11 cellular contexts compared by ENCODE assay signal in the genomic region with DNA sequence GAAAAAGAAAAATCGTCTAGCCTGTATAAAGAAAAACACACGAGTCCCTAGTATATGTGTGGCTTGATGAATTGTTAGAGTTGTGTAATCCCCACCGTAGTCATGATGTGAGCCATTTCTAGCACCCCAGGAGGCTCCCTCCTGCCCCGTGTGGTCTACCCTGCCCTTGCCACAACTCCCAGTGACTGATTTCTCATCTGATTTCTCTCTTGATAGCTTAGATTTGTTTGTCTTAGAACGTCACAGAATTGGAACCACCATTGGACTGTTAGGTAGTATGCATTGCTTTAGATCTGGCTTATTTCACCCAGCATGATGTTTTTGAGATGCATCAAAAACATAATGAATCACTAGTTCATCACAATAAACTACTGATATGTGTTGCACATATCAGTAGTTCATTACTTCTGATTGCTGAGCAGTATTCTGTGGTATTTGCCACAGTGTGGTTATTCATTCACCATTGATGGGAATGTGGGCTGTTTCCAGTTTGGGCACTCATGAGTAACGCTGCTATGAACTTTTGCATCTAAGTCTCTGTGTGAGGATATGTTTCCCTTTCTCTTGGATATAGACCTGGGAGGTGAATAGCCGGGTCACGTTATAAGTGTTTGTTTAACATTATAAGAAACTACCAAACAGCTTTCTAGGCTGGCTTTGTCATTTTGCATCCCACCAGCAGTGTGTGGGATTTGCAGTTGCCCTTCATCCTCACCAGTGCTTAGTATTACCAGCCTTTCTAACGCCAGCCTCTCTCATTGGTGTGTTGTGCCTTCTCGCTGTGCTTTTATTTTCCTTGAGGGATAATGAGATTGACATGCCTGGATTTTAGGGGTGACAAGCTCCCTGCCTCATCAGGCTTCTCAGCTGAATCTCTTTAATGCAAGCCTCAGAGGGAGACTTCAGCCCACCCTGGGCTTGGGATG. TPM values are rescaled to one million over a fixed set of nuclear protein-coding genes. Genes with fewer than 3 reads are reported as not detected.
DNase-seq lines count a peak whose midpoint lies in the region; ATAC-seq and TF ChIP-seq lines count a peak whose summit lies in the region.
"Had no signal": no experiment of that assay in that cellular context is flagged by ENCODE, and none has a peak within 500 bp of the region (broad histone marks: within the 10 kb centered on the region; RNA-seq: fewer than 3 reads in every experiment).

No MANE protein-coding gene starts in this region.

- no peaks in the 10 kb centered on the region for H3K79me2 ChIP-seq in PC-9 (ENCODE audit: low read depth)

- no peaks in the 10 kb centered on the region for H3K9me2 ChIP-seq in PC-9 (ENCODE audit: insufficient read depth)

- CTCF ChIA-PET in PC-9 (lab: Charles Lee): no interaction called here

- intact Hi-C loops in PC-9 (cut with micrococcal nuclease; ENCODE audit: unreplicated experiment): no loop called here

- H3K9me3 ChIP-seq in PC-9 (ENCODE audit: insufficient read depth, low read depth): no peaks in the 10 kb centered on the region

- DNase-seq in stimulated activated naive CD4-positive, alpha-beta T cell treated with Interleukin-2 at 50 U/mL for 16 hours (lab: John Stamatoyannopoulos, UW): peak; percentile 6
- DNase-seq in stimulated activated naive CD4-positive, alpha-beta T cell (lab: John Stamatoyannopoulos, UW): no peak
- peak in 1 of 2 experiments; percentile 81 for DNase-seq in PC-9
- peak; percentile 93 for DNase-seq in epithelial cell of proximal tubule (ENCODE audit: low read depth)
- no peak for DNase-seq in NCI-H226
- DNase-seq: activated B cell treated with CpG ODN at 0.5 μM for 24 hours, COR-L47, NCI-H146 had no signal

- H3K4me2 ChIP-seq in PC-9: peak overlapping the region; percentile 35

- no peaks in the 10 kb centered on the region for H4K20me1 ChIP-seq in PC-9 (ENCODE audit: insufficient read depth)

- peaks cover 19% of the 10 kb centered on the region for H3K4me1 ChIP-seq in PC-9 (replicated peaks; ENCODE audit: insufficient read depth)

- peaks cover 16% of the 10 kb centered on the region; the same call in 1 of the 2 replicates for H3F3A ChIP-seq in PC-9 (ENCODE audit: insufficient read depth, low read depth)

- H3K27ac ChIP-seq in PC-9: peak overlapping the region; percentile 39

- H3K4me3 ChIP-seq in PC-9: no peak overlapping the region
- no peak overlapping the region for H3K4me3 ChIP-seq in epithelial cell of proximal tubule (ENCODE audit: low read depth, low read length)

- POLR2A ChIA-PET in PC-9 (lab: Charles Lee; ENCODE audit: unreplicated experiment): interaction anchor here (0.6 kb wide), 1 partner anchor 107 kb away, joined by 3 read pairs; no protein-coding TSS in a partner anchor

- ATAC-seq in HG03521 (IDR thresholded peaks at IDR 0.05; ENCODE audit: unreplicated experiment) (no peak), GM21526 (IDR thresholded peaks at IDR 0.05; ENCODE audit: low FRiP score, unreplicated experiment) (no peak), GM21515 (IDR thresholded peaks at IDR 0.05; ENCODE audit: unreplicated experiment) (no peak)

- no peaks in the 10 kb centered on the region for H3K27me3 ChIP-seq in PC-9 (ENCODE audit: insufficient read depth, low read depth)

- peak; percentile 40; the same call in 1 of the 2 replicates for TF ChIP-seq CTCF in PC-9 (conservative IDR thresholded peaks at IDR 0.05)
- TF ChIP-seq CTCF in epithelial cell of proximal tubule (conservative IDR thresholded peaks at IDR 0.05; ENCODE audit: low read depth, low read length): peak; percentile 58

- no peaks in the 10 kb centered on the region for H3K36me3 ChIP-seq in PC-9 (ENCODE audit: low read depth)

- no peak overlapping the region for H2AFZ ChIP-seq in PC-9

- BruUV-seq in PC-9 (replicated peaks; lab: Mats Ljungman, UMichigan): no TSS peak

RNA-seq across cellular contexts. Expression of a gene that starts 31.9 kb away (rescaled TPM):
- total RNA-seq in PC-9 (2021) (319 and 368 TPM in 2 replicates), epithelial cell of proximal tubule (43.8 and 50.4 TPM in 2 replicates)

Comparison
In these comparisons a context has a peak if more than half of its experiments do, and no peak if none do; other contexts are left out.
1. DNase-seq: peak in stimulated activated naive CD4-positive, alpha-beta T cell treated with Interleukin-2 at 50 U/mL for 16 hours (single experiment) and epithelial cell of proximal tubule (single experiment); none in stimulated activated naive CD4-positive, alpha-beta T cell (0 of 6) and NCI-H226 (single experiment).